27 cellular contexts compared by ENCODE assay signal in genomic region chrX:9821581-9821980, GRCh38. TPM values are rescaled to one million over a fixed set of nuclear protein-coding genes. Genes with fewer than 3 reads are reported as not detected.
"Had no signal": no experiment of that assay in that cellular context is flagged by ENCODE, and none has a peak within 500 bp of the region (broad histone marks: within the 10 kb centered on the region; RNA-seq: fewer than 3 reads in every experiment).

No MANE protein-coding gene starts in this region.

- H3K4me3 ChIP-seq: cardiac muscle cell, Peyer's patch, SJCRH30 had no signal

- H3K4me1 Mint-ChIP-seq: activated B cell treated with CpG ODN at 0.5 μM for 24 hours; activated CD4-positive, alpha-beta T cell treated with anti-CD3 and anti-CD28 coated beads, Interleukin-2, amount 10 ng/mL, durations not matched to agents 24 days and 14 days had no signal

- H3K27me3 Mint-ChIP-seq: activated B cell treated with CpG ODN at 0.5 μM for 24 hours; activated naive CD8-positive, alpha-beta T cell had no signal

- H3K9me3 ChIP-seq: Peyer's patch, SJCRH30 had no signal

- DNase-seq: activated B cell treated with CpG ODN at 0.5 μM for 24 hours; activated CD4-positive, alpha-beta T cell treated with anti-CD3 and anti-CD28 coated beads for 1 hour; activated CD4-positive, alpha-beta T cell treated with anti-CD3 and anti-CD28 coated beads, Interleukin-2, amount 10 ng/mL, durations not matched to agents 24 days and 14 days; activated CD4-positive, alpha-beta T cell treated with anti-CD3 and anti-CD28 coated beads, Interleukin-2, amount 50 U/mL, for 48 hours; activated CD8-positive, alpha-beta memory T cell treated with anti-CD3 and anti-CD28 coated beads, Interleukin-2, amount 10 ng/mL, durations not matched to agents 7 days and 5 days; activated effector memory CD4-positive, alpha-beta T cell treated with anti-CD3 and anti-CD28 coated beads, Interleukin-2, amount 50 U/mL, for 16 hours; activated naive CD4-positive, alpha-beta T cell treated with Interleukin-2 at 50 U/mL for 16 hours; activated T-cell treated with anti-CD3 and anti-CD28 coated beads, Interleukin-2, amount 50 U/mL, for 4 hours; brain microvascular endothelial cell; cerebellar nuclear complex; NCI-H1048; NCI-H146; NCI-H187 treated with DMSO at 0.1 percent for 48 hours; NCI-H2171; NCI-H2227 treated with DMSO at 0.1 percent for 48 hours; NCI-H446 treated with DMSO at 0.1 percent for 48 hours; NCI-H524 treated with DMSO at 0.1 percent for 48 hours; NK-92 treated with Interleukin-12 subunit alpha and Interleukin-12 subunit beta, amount 100 ng/mL, for 24 hours; Peyer's patch; Right ventricle myocardium superior; SJCRH30; SW 1271; T-helper 9 cell had no signal

- H3K4me3 Mint-ChIP-seq: activated B cell treated with CpG ODN at 0.5 μM for 24 hours; activated CD4-positive, alpha-beta T cell treated with anti-CD3 and anti-CD28 coated beads, Interleukin-2, amount 10 ng/mL, durations not matched to agents 24 days and 14 days; activated CD8-positive, alpha-beta memory T cell treated with anti-CD3 and anti-CD28 coated beads, Interleukin-2, amount 10 ng/mL, durations not matched to agents 7 days and 5 days; activated naive CD8-positive, alpha-beta T cell; activated T-cell treated with anti-CD3 and anti-CD28 coated beads, Interleukin-2, amount 50 U/mL, for 4 hours; T-helper 1 cell treated with Interleukin-12 subunit alpha and Interleukin-12 subunit beta and Interleukin-4 antibody, amounts not matched to agents 30 μg/mL and 1 μg/mL, for 36 hours had no signal

- H3K4me1 ChIP-seq: Peyer's patch, SJCRH30 had no signal

- H3K9me3 Mint-ChIP-seq: activated B cell treated with CpG ODN at 0.5 μM for 24 hours; activated CD4-positive, alpha-beta T cell treated with anti-CD3 and anti-CD28 coated beads, Interleukin-2, amount 10 ng/mL, durations not matched to agents 24 days and 14 days; activated T-cell treated with anti-CD3 and anti-CD28 coated beads, Interleukin-2, amount 50 U/mL, for 4 hours; T-helper 1 cell treated with Interleukin-12 subunit alpha and Interleukin-12 subunit beta and Interleukin-4 antibody, amounts not matched to agents 30 μg/mL and 1 μg/mL, for 36 hours had no signal

- H3K27me3 ChIP-seq: brain microvascular endothelial cell, cardiac muscle cell, Peyer's patch, SJCRH30 had no signal

- H3K27ac ChIP-seq: brain microvascular endothelial cell, cardiac muscle cell, Peyer's patch, RWPE1, SJCRH30 had no signal

- H3K36me3 Mint-ChIP-seq: activated CD8-positive, alpha-beta memory T cell treated with anti-CD3 and anti-CD28 coated beads, Interleukin-2, amount 10 ng/mL, durations not matched to agents 7 days and 5 days; activated naive CD8-positive, alpha-beta T cell had no signal

- H3K36me3 ChIP-seq: brain microvascular endothelial cell, cardiac muscle cell, Peyer's patch, SJCRH30 had no signal

- H3K27ac Mint-ChIP-seq: activated B cell treated with CpG ODN at 0.5 μM for 24 hours; activated CD4-positive, alpha-beta T cell treated with anti-CD3 and anti-CD28 coated beads, Interleukin-2, amount 10 ng/mL, durations not matched to agents 24 days and 14 days; activated CD8-positive, alpha-beta memory T cell treated with anti-CD3 and anti-CD28 coated beads, Interleukin-2, amount 10 ng/mL, durations not matched to agents 7 days and 5 days; activated naive CD8-positive, alpha-beta T cell; T-helper 1 cell treated with Interleukin-12 subunit alpha and Interleukin-12 subunit beta and Interleukin-4 antibody, amounts not matched to agents 30 μg/mL and 1 μg/mL, for 36 hours had no signal

RNA-seq across cellular contexts. Expression of gene SHROOM2, which starts 35.4 kb away (rescaled TPM):
- total RNA-seq: activated B cell treated with CpG ODN at 0.5 μM for 24 hours; activated CD4-positive, alpha-beta T cell treated with anti-CD3 and anti-CD28 coated beads, Interleukin-2, amount 10 ng/mL, durations not matched to agents 24 days and 14 days; activated CD8-positive, alpha-beta memory T cell treated with anti-CD3 and anti-CD28 coated beads, Interleukin-2, amount 10 ng/mL, durations not matched to agents 7 days and 5 days had no signal

RNA-seq across cellular contexts. Expression of gene GPR143, which starts 55.9 kb away (rescaled TPM):
- total RNA-seq: activated B cell treated with CpG ODN at 0.5 μM for 24 hours; activated CD4-positive, alpha-beta T cell treated with anti-CD3 and anti-CD28 coated beads, Interleukin-2, amount 10 ng/mL, durations not matched to agents 24 days and 14 days; activated CD8-positive, alpha-beta memory T cell treated with anti-CD3 and anti-CD28 coated beads, Interleukin-2, amount 10 ng/mL, durations not matched to agents 7 days and 5 days; activated T-cell treated with anti-CD3 and anti-CD28 coated beads, Interleukin-2, amount 50 U/mL, for 4 hours; Peyer's patch; Right ventricle myocardium superior; SJCRH30 had no signal
